ENCODE assay signal across 2 cellular contexts in the genomic region with DNA sequence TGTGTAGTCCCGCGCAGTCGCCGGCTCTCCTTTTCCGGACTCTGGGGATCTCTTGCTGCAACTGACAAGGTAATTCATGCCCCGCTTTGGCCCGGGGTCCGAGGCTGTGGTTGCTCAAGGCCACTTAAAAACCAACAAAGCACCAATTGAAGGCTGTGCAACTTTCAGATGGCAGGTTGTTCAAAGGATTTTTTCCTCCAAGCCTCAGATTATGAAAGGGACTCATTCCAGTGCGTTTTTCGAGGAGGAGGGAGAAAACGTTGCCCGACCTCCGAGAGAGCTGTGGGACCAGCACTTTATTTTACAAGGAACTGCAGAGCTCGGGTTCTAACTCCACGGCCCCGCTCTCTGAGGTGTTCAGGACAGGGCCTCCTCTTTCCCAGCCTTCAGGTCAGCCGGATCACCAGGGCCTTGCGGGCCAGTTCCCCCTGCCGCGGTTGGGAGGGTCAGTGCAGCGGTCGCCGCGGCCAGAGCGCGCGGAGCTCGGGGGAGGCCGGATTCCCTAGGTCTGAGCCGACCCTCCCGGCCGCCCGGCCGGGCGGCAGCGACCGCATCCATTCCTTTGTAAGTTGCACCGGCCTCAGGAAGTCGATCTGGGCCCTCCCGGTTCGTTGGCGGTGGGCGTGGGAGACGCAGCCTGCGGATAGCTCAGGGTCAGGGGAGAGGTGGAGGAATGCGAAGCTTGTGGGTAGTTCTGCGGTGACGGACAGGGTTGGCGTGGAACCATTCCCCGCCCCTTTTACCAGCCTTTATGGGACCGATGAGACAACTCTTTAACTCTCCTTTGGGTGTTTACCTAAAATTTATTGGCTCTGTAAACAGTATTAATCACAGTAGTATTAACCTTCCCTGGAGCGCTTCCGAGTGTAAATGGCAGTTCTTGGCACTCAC.
TF ChIP-seq lines count a peak whose summit lies in the region.

No MANE protein-coding gene starts in this region.

TF ChIP-seq in GM23338, 12 proteins besides CTCF, POLR2A, EP300 and RAD21:
- no peak for TF ChIP-seq STAT1 (IDR thresholded peaks at IDR 0.05; ENCODE audit: unreplicated experiment)
- TF ChIP-seq POLR2AphosphoS5 (IDR thresholded peaks at IDR 0.05; ENCODE audit: low read depth): peak; percentile 53; the same call in 1 of the 2 replicates

TF ChIP-seq in H1, 55 proteins besides CTCF, POLR2A, EP300 and RAD21:
- TF ChIP-seq PHF8 (conservative IDR thresholded peaks at IDR 0.05; ENCODE audit: low read depth, low read length) (peak; percentile 30; the same call in 1 of the 2 replicates), RBBP5 (IDR thresholded peaks at IDR 0.05; ENCODE audit: borderline replicate concordance, low read depth, low read length) (peak; percentile 77; the same call in 1 of the 2 replicates), CBX5 (IDR thresholded peaks at IDR 0.05; ENCODE audit: low read depth, low read length) (no peak), TAF1 (IDR thresholded peaks at IDR 0.05; ENCODE audit: low read depth, low read length) (peak; percentile 49; the same call in 1 of the 2 replicates), TEAD4 (IDR thresholded peaks at IDR 0.05; ENCODE audit: low read depth, low read length) (peak; percentile 80), RNF2 (IDR thresholded peaks at IDR 0.05; ENCODE audit: borderline replicate concordance, low read depth, low read length, missing control alignments, poor library complexity, severe bottlenecking) (peak; percentile 34), SIN3A (conservative IDR thresholded peaks at IDR 0.05 in 1 of 2, IDR thresholded peaks at IDR 0.05 in 1 of 2; ENCODE audit: low read depth in 1 of 2, low read length in 2 of 2) (peak; percentile 33 to 51; a peak in 1 of 4 replicates), SUZ12 (IDR thresholded peaks at IDR 0.05; ENCODE audit: low read length) (peak; percentile 37; the same call in 1 of the 2 replicates), SRF (IDR thresholded peaks at IDR 0.05; ENCODE audit: low read depth, low read length) (no peak), BCL11A (IDR thresholded peaks at IDR 0.05; ENCODE audit: low read depth in 2 of 2, low read length in 2 of 2) (no peak), KDM4A (IDR thresholded peaks at IDR 0.05; ENCODE audit: low read depth, low read length, severe bottlenecking) (peak; percentile 42), EGR1 (IDR thresholded peaks at IDR 0.05; ENCODE audit: borderline replicate concordance, low read depth, low read length) (peak; percentile 34; the same call in 1 of the 2 replicates), KDM5A (IDR thresholded peaks at IDR 0.05; ENCODE audit: low read length) (no peak), TBP (IDR thresholded peaks at IDR 0.05; ENCODE audit: low read depth, low read length) (peak; percentile 19; the same call in 1 of the 2 replicates), CHD2 (IDR thresholded peaks at IDR 0.05; ENCODE audit: low read length) (0 out of 2 replicates have a peak, but pooled peaks have one; percentile 17)
- TF ChIP-seq, protein P1, sequence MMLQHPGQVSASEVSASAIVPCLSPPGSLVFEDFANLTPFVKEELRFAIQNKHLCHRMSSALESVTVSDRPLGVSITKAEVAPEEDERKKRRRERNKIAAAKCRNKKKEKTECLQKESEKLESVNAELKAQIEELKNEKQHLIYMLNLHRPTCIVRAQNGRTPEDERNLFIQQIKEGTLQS (IDR thresholded peaks at IDR 0.05; ENCODE audit: insufficient read depth, low read depth, low read length): no peak
- TF ChIP-seq, protein P2, sequence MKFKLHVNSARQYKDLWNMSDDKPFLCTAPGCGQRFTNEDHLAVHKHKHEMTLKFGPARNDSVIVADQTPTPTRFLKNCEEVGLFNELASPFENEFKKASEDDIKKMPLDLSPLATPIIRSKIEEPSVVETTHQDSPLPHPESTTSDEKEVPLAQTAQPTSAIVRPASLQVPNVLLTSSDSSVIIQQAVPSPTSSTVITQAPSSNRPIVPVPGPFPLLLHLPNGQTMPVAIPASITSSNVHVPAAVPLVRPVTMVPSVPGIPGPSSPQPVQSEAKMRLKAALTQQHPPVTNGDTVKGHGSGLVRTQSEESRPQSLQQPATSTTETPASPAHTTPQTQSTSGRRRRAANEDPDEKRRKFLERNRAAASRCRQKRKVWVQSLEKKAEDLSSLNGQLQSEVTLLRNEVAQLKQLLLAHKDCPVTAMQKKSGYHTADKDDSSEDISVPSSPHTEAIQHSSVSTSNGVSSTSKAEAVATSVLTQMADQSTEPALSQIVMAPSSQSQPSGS (IDR thresholded peaks at IDR 0.05; ENCODE audit: low read length): no peak
